Comparison of ENCODE assay signal across 10 cellular contexts in genomic region chr4:98656443-98656842, GRCh38. TPM values are rescaled to one million over a fixed set of nuclear protein-coding genes. Genes with fewer than 3 reads are reported as not detected.
DNase-seq lines count a peak whose midpoint lies in the region; ATAC-seq, FAIRE-seq and TF ChIP-seq lines count a peak whose summit lies in the region.
"Had no signal": no experiment of that assay in that cellular context is flagged by ENCODE, and none has a peak within 500 bp of the region (broad histone marks: within the 10 kb centered on the region; RNA-seq: fewer than 3 reads in every experiment).

No MANE protein-coding gene starts in this region.

- peak overlapping the region; percentile 78 for H3K4me2 ChIP-seq in neural progenitor cell

- no peak overlapping the region for H3K9ac ChIP-seq in neural progenitor cell

- DNase-seq in CD4-positive, alpha-beta T cell: no peak
- no peak for DNase-seq in MG63
- no peak for DNase-seq in dorsolateral prefrontal cortex
- DNase-seq in neural progenitor cell (ENCODE audit: low spot score): no peak
- no peak for DNase-seq in GM19239 (ENCODE audit: insufficient read length, low spot score)
- no peak for DNase-seq in GDM1 (lab: John Stamatoyannopoulos, UW)
- DNase-seq in activated CD4-positive, CD25-positive, alpha-beta regulatory T cell treated with anti-CD3 and anti-CD28 coated beads, Interleukin-2, amount 50 U/mL, for 72 hours: no peak
- DNase-seq: lower lobe of right lung had no signal

- CTCF ChIA-PET in CD4-positive, alpha-beta T cell (lab: Charles Lee): interaction anchor here (0.7 kb wide), 1 partner anchor 14 kb away, joined by 3 read pairs; no protein-coding TSS in a partner anchor

- H3K27ac Mint-ChIP-seq in CD4-positive, alpha-beta T cell: peak overlapping the region; percentile 77
- H3K27ac Mint-ChIP-seq in neural progenitor cell: no peak overlapping the region

- POLR2A ChIA-PET in CD4-positive, alpha-beta T cell (lab: Charles Lee): interaction anchor here (0.7 to 1.5 kb wide), 2 partner anchors 14 to 232 kb away, joined by 3 to 4 read pairs; no protein-coding TSS in a partner anchor

- H3K36me3 Mint-ChIP-seq in CD4-positive, alpha-beta T cell (ENCODE audit: low read depth): peaks cover 9% of the 10 kb centered on the region
- peaks cover 13% of the 10 kb centered on the region for H3K36me3 Mint-ChIP-seq in neural progenitor cell

- no peak overlapping the region for H2AFZ ChIP-seq in neural progenitor cell (replicated peaks)

- no peaks in the 10 kb centered on the region for H3K27me3 Mint-ChIP-seq in CD4-positive, alpha-beta T cell
- H3K27me3 Mint-ChIP-seq in neural progenitor cell (ENCODE audit: insufficient read depth, low read depth): peaks cover 8% of the 10 kb centered on the region

- H3K4me1 Mint-ChIP-seq in CD4-positive, alpha-beta T cell (ENCODE audit: low read depth): peaks cover 77% of the 10 kb centered on the region
- peaks cover 41% of the 10 kb centered on the region for H3K4me1 Mint-ChIP-seq in neural progenitor cell

- H3K79me2 ChIP-seq in neural progenitor cell (ENCODE audit: low read depth): peaks cover 58% of the 10 kb centered on the region

- H3K4me3 ChIP-seq in MG63 (peak overlapping the region; percentile 73), dorsolateral prefrontal cortex (peak overlapping the region; percentile 52 to 96 (median 86)), neural progenitor cell (peak overlapping the region; percentile 80)

- no peaks in the 10 kb centered on the region for H3K9me3 Mint-ChIP-seq in CD4-positive, alpha-beta T cell
- H3K9me3 Mint-ChIP-seq in neural progenitor cell: peaks cover 8% of the 10 kb centered on the region

- no peaks in the 10 kb centered on the region for H3K9me3 ChIP-seq in CD4-positive, alpha-beta T cell (ENCODE audit: control insufficient read depth, low read length)
- H3K9me3 ChIP-seq in MG63 (no peaks in the 10 kb centered on the region), neural progenitor cell (ENCODE audit: low read depth) (no peaks in the 10 kb centered on the region)
- H3K9me3 ChIP-seq: lower lobe of right lung had no signal

- H3K36me3 ChIP-seq in MG63 (peaks cover 7% of the 10 kb centered on the region), neural progenitor cell (no peaks in the 10 kb centered on the region)
- H3K36me3 ChIP-seq: lower lobe of right lung had no signal

- ATAC-seq in CD4-positive, alpha-beta T cell (ENCODE audit: poor library complexity): no peak
- no peak for ATAC-seq in GM18502 (IDR thresholded peaks at IDR 0.05; ENCODE audit: poor library complexity, unreplicated experiment)
- ATAC-seq: lower lobe of right lung had no signal

- peaks cover 31% of the 10 kb centered on the region for H3K4me1 ChIP-seq in neural progenitor cell

- no peaks in the 10 kb centered on the region for H3K27me3 ChIP-seq in CD4-positive, alpha-beta T cell (ENCODE audit: control insufficient read depth, insufficient read depth, low read length)
- H3K27me3 ChIP-seq in MG63 (no peaks in the 10 kb centered on the region), dorsolateral prefrontal cortex (no peaks in the 10 kb centered on the region), neural progenitor cell (peaks cover 20% of the 10 kb centered on the region)

- no peak overlapping the region for H3K27ac ChIP-seq in CD4-positive, alpha-beta T cell (ENCODE audit: low read depth, low read length)
- peak overlapping the region in 58 of 59 donors; percentile 81 to 98 (median 94) for H3K27ac ChIP-seq in dorsolateral prefrontal cortex
- no peak overlapping the region for H3K27ac ChIP-seq in neural progenitor cell
- H3K27ac ChIP-seq: lower lobe of right lung had no signal

- intact Hi-C loops in CD4-positive, alpha-beta T cell (cut with DNase I, micrococcal nuclease): loop anchor here (5.0 kb wide), 3 partner anchors 46 to 436 kb away; no protein-coding TSS in a partner anchor
- intact Hi-C loops in dorsolateral prefrontal cortex (cut with DNase I): loop anchor here (2.0 to 5.0 kb wide), 5 partner anchors 69 to 394 kb away; partner anchors contain the start of genes EIF4E (in 1 of the 2) and RAP1GDS1 (in 1 of the 2)

- FAIRE-seq in GM19239 (lab: Jason Lieb, UNC): no peak

- peak overlapping the region; percentile 89 for H3K4me3 Mint-ChIP-seq in CD4-positive, alpha-beta T cell
- H3K4me3 Mint-ChIP-seq in neural progenitor cell: peak overlapping the region; percentile 92

- TF ChIP-seq CTCF in CD4-positive, alpha-beta T cell (IDR thresholded peaks at IDR 0.05): no peak
- peak in 1 of 56 donors; percentile 14 for TF ChIP-seq CTCF in dorsolateral prefrontal cortex (IDR thresholded peaks at IDR 0.05 in 54 of 56, conservative IDR thresholded peaks at IDR 0.05 in 2 of 56; ENCODE audit: low read depth in 1 of 56, partially characterized antibody in 56 of 56)
- TF ChIP-seq CTCF in neural progenitor cell (IDR thresholded peaks at IDR 0.05): no peak

- H4K20me1 ChIP-seq in neural progenitor cell (ENCODE audit: low read depth): peaks cover 29% of the 10 kb centered on the region

- H3F3A ChIP-seq in neural progenitor cell (ENCODE audit: low read depth): peaks cover 39% of the 10 kb centered on the region

RNA-seq across cellular contexts. Expression of gene TSPAN5, which starts 2.0 kb away (rescaled TPM):
- total RNA-seq in CD4-positive, alpha-beta T cell: 1 to 10 TPM; 1.8 to 2.8 TPM
- total RNA-seq in MG63 (2014; rRNA removed; shearing (Covaris generic); ENCODE audit: low replicate concordance): 2.7 and 12.6 TPM in 2 replicates
- total RNA-seq in dorsolateral prefrontal cortex (100 to 1,000 TPM in 86 of 120 experiments, 10 to 100 TPM in 34; 56.5 to 140 (median 109) TPM), neural progenitor cell (ENCODE audit: low replicate concordance) (31.7 and 34.9 TPM in 2 replicates)
- total RNA-seq: OCI-LY7 had no signal

Comparison
In these comparisons a context has a peak if more than half of its experiments do, and no peak if none do; other contexts are left out.
1. H3K27ac ChIP-seq: peak in dorsolateral prefrontal cortex (58 of 59); none in CD4-positive, alpha-beta T cell (single experiment) and neural progenitor cell (single experiment).
2. Peak in every context shown above with its lines, with median percentiles within 50 percentile points of each other: H3K4me3 ChIP-seq.